In genomic region chr15:72112111-72112510, GRCh38 we compare ENCODE assay signal across 22 cellular contexts.
"Had no signal": no experiment of that assay in that cellular context is flagged by ENCODE, and none has a peak within 500 bp of the region (broad histone marks: within the 10 kb centered on the region; RNA-seq: fewer than 3 reads in every experiment).

No MANE protein-coding gene starts in this region.

- H3K4me3 Mint-ChIP-seq: natural killer cell; stimulated activated naive CD8-positive, alpha-beta T cell treated with anti-CD3 and anti-CD28 coated beads, Interleukin-15, Interleukin-2, amounts not matched to agents 100 ng/mL and 50 ng/mL, for 24 hours; T-cell; type B pancreatic cell had no signal

- H3K36me3 Mint-ChIP-seq: natural killer cell, T-cell had no signal

- H3K4me3 ChIP-seq: esophagus muscularis mucosa, mucosa of descending colon, right atrium auricular region, SK-N-MC, suprapubic skin had no signal

- H3K27me3 Mint-ChIP-seq: stimulated activated naive CD8-positive, alpha-beta T cell treated with anti-CD3 and anti-CD28 coated beads, Interleukin-15, Interleukin-2, amounts not matched to agents 100 ng/mL and 50 ng/mL, for 24 hours; T-cell; type B pancreatic cell had no signal

- ATAC-seq: activated CD4-positive, CD25-positive, alpha-beta regulatory T cell treated with anti-CD3 and anti-CD28 coated beads, Interleukin-2, amount 50 U/mL, for 24 hours; left colon; mucosa of descending colon; natural killer cell; T-cell had no signal

- H3K27ac Mint-ChIP-seq: natural killer cell; stimulated activated naive CD8-positive, alpha-beta T cell treated with anti-CD3 and anti-CD28 coated beads, Interleukin-15, Interleukin-2, amounts not matched to agents 100 ng/mL and 50 ng/mL, for 24 hours; T-cell; type B pancreatic cell had no signal

- DNase-seq: activated CD4-positive, alpha-beta T cell treated with anti-CD3 and anti-CD28 coated beads, Interleukin-2, amount 50 U/mL, for 4 hours; activated effector memory CD4-positive, alpha-beta T cell treated with Interleukin-2 at 50 U/mL for 16 hours; activated naive CD4-positive, alpha-beta T cell treated with anti-CD3 and anti-CD28 coated beads, Interleukin-2, amount 50 U/mL, for 16 hours; central memory CD4-positive, alpha-beta T cell; cortex of kidney; effector CD4-positive, alpha-beta T cell; foreskin melanocyte; head of caudate nucleus; left colon; mucosa of descending colon; natural killer cell; nucleus accumbens; posterior cingulate gyrus; T-cell; T-helper 9 cell had no signal

- H3K9me3 Mint-ChIP-seq: natural killer cell; stimulated activated naive CD8-positive, alpha-beta T cell treated with anti-CD3 and anti-CD28 coated beads, Interleukin-15, Interleukin-2, amounts not matched to agents 100 ng/mL and 50 ng/mL, for 24 hours; T-cell had no signal
